In the genomic region with DNA sequence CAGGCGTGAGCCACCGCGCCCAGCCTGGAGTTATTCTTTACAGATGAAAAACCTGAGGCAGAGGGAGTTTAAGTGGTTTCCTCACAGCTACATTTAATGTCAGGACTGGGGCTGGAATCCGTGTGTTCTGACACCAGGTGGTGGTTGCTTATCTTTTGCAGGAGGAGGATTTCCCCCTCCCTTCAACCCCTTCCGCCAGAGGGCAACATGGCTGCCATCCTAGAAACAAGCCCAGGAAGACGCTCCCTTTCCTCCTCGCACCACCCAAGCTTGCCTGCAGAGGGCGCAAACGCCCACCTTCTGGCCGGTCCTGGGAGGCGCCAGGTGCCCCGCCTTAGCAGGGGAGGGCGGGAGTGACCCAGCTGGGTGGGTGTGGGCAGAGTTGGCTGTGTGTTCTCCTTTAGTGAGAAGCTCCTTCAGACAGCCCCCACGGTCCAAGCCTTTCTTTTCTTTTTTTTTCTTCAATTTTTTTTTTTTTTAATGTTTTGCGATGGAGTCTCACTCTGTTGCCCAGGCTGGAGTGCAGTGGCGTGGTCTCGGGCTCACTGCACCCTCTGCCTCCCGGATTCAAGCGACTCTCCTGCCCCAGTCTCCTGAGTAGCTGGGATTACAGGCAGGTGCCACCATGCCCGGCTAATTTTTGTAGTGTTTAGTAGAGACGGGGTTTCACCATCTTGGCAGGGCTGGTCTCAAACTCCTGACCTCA, we compare ENCODE assay signal across 8 cellular contexts. TPM values are rescaled to one million over a fixed set of nuclear protein-coding genes. Genes with fewer than 3 reads are reported as not detected.
DNase-seq lines count a peak whose midpoint lies in the region; ATAC-seq, FAIRE-seq and TF ChIP-seq lines count a peak whose summit lies in the region.

No MANE protein-coding gene starts in this region.

- H3K4me3 Mint-ChIP-seq in activated B cell treated with CpG ODN at 0.5 μM for 24 hours = no peak overlapping the region

- H3K27me3 ChIP-seq in bronchial epithelial cell (ENCODE audit: control insufficient read depth, insufficient read depth, low read length) = peaks cover 2% of the 10 kb centered on the region

- no peaks in the 10 kb centered on the region for H3K27me3 Mint-ChIP-seq in activated B cell treated with CpG ODN at 0.5 μM for 24 hours

- DNase-seq in GM04504 (ENCODE audit: low read depth) (peak; percentile 55), NCI-H460 (ENCODE audit: extremely low read depth, low read depth) (peak; percentile 92), activated B cell treated with CpG ODN at 0.5 μM for 24 hours (peak; percentile 88), bronchial epithelial cell (ENCODE audit: low read depth) (peak; percentile 76), islet precursor cell (peak; percentile 100)
- peak; percentile 80 to 90 for DNase-seq in stimulated activated CD4-positive, alpha-beta T cell treated with anti-CD3 and anti-CD28 coated beads, Interleukin-15, amount 100 ng/mL, for 48 hours (ENCODE audit: low read depth in 2 of 2)

- peak; percentile 38 for TF ChIP-seq CTCF in activated B cell treated with CpG ODN at 0.5 μM for 24 hours (IDR thresholded peaks at IDR 0.05)
- TF ChIP-seq CTCF in bronchial epithelial cell (IDR thresholded peaks at IDR 0.05; ENCODE audit: insufficient read depth, low read length, severe bottlenecking) = peak; percentile 89

- H3K27ac Mint-ChIP-seq in activated B cell treated with CpG ODN at 0.5 μM for 24 hours = no peak overlapping the region

- intact Hi-C loops in activated B cell treated with CpG ODN at 0.5 μM for 24 hours (cut with micrococcal nuclease) = loop anchor here (1.0 to 2.0 kb wide), 5 partner anchors 42 to 227 kb away; no protein-coding TSS in a partner anchor

- no peaks in the 10 kb centered on the region for H3K9me3 Mint-ChIP-seq in activated B cell treated with CpG ODN at 0.5 μM for 24 hours

- CTCF ChIA-PET in activated B cell treated with CpG ODN at 0.5 μM for 24 hours (lab: Charles Lee) = interaction anchor here (0.6 to 3.0 kb wide), 19 partner anchors 10 to 370 kb away, joined by 3 to 49 read pairs (median 6); a partner anchor contains a TSS

- H3K4me1 Mint-ChIP-seq in activated B cell treated with CpG ODN at 0.5 μM for 24 hours = peaks cover 25% of the 10 kb centered on the region

- POLR2A ChIA-PET in activated B cell treated with CpG ODN at 0.5 μM for 24 hours (lab: Charles Lee) = interaction anchor here (0.6 to 2.6 kb wide), 7 partner anchors 8 to 394 kb away, joined by 3 to 16 read pairs (median 7); no protein-coding TSS in a partner anchor

- no peaks in the 10 kb centered on the region for H3K36me3 Mint-ChIP-seq in activated B cell treated with CpG ODN at 0.5 μM for 24 hours (ENCODE audit: low read depth)

- H3K4me3 ChIP-seq in bronchial epithelial cell (ENCODE audit: low read depth, low read length) = no peak overlapping the region

- no peaks in the 10 kb centered on the region for H3K36me3 ChIP-seq in bronchial epithelial cell (ENCODE audit: control insufficient read depth, insufficient read depth, low read length)

- ATAC-seq in HG03354 (IDR thresholded peaks at IDR 0.05; ENCODE audit: poor library complexity, severe bottlenecking, unreplicated experiment) (peak; percentile 75), activated B cell treated with CpG ODN at 0.5 μM for 24 hours (ENCODE audit: low read depth) (peak; percentile 98), HG03460 (IDR thresholded peaks at IDR 0.05; ENCODE audit: unreplicated experiment) (no peak)

- FAIRE-seq in bronchial epithelial cell (lab: Jason Lieb, UNC) = no peak

RNA-seq across cellular contexts. Expression of a gene that starts 9.9 kb away (rescaled TPM):
- 13.6 and 14.2 TPM in 2 replicates for total RNA-seq in NCI-H460 (2014; rRNA removed; shearing (Covaris generic))
- 14.8 and 24.1 TPM in 2 replicates for polyA plus RNA-seq in NCI-H460 (2014; cell fraction: nucleus; rRNA removed)
- total RNA-seq in activated B cell treated with CpG ODN at 0.5 μM for 24 hours (2.5 and 2.6 TPM in 2 replicates), bronchial epithelial cell (11.4 and 15.0 TPM in 2 replicates)

RNA-seq across cellular contexts. Expression of a gene that starts 36.9 kb away (rescaled TPM):
- not detected in 2 replicates for total RNA-seq in NCI-H460 (2014; rRNA removed; shearing (Covaris generic))
- polyA plus RNA-seq in NCI-H460 (2014; cell fraction: nucleus; rRNA removed) = not detected in 2 replicates
- total RNA-seq in activated B cell treated with CpG ODN at 0.5 μM for 24 hours (not detected in 2 replicates), bronchial epithelial cell (not detected in 2 replicates)
